Comparison of ENCODE assay signal across 14 cellular contexts in genomic region chr7:36372156-36372555, GRCh38. TPM values are rescaled to one million over a fixed set of nuclear protein-coding genes. Genes with fewer than 3 reads are reported as not detected.
DNase-seq lines count a peak whose midpoint lies in the region; ATAC-seq and TF ChIP-seq lines count a peak whose summit lies in the region.
"Had no signal": no experiment of that assay in that cellular context is flagged by ENCODE, and none has a peak within 500 bp of the region (broad histone marks: within the 10 kb centered on the region; RNA-seq: fewer than 3 reads in every experiment).

No MANE protein-coding gene starts in this region.

- dilution Hi-C loops in mammary epithelial cell (cut with HindIII; ENCODE audit: low sequenced_read_pairs) = no loop called here

- no peak overlapping the region for H3K4me3 ChIP-seq in mammary epithelial cell (replicated peaks in 1 of 3; ENCODE audit: insufficient read depth in 1 of 3, low read depth in 2 of 3, low read length in 3 of 3)
- no peak overlapping the region for H3K4me3 ChIP-seq in Panc1 (ENCODE audit: low read depth in 2 of 2, low read length in 2 of 2)
- no peak overlapping the region for H3K4me3 ChIP-seq in testis
- H3K4me3 ChIP-seq in SK-N-SH (ENCODE audit: low read depth in 2 of 2, low read length in 1 of 2) = no peak overlapping the region

- H3K36me3 ChIP-seq in mammary epithelial cell (ENCODE audit: insufficient read depth, low read length) = no peaks in the 10 kb centered on the region
- no peaks in the 10 kb centered on the region for H3K36me3 ChIP-seq in Panc1 (ENCODE audit: control insufficient read depth, insufficient read depth, low read length)
- H3K36me3 ChIP-seq in testis (ENCODE audit: low read depth, missing control alignments) = no peaks in the 10 kb centered on the region
- H3K36me3 ChIP-seq in SK-N-SH (replicated peaks in 1 of 2; ENCODE audit: control insufficient read depth in 1 of 2, insufficient read depth in 2 of 2, low read length in 1 of 2) = no peaks in the 10 kb centered on the region

- H3K27ac ChIP-seq in mammary epithelial cell (ENCODE audit: insufficient read depth, low read depth, low read length) = no peak overlapping the region
- peak overlapping the region; percentile 73 for H3K27ac ChIP-seq in Panc1 (ENCODE audit: low read length)
- peak overlapping the region; percentile 11 to 24 for H3K27ac ChIP-seq in testis
- H3K27ac ChIP-seq in SK-N-SH (ENCODE audit: low read depth in 2 of 2, low read length in 1 of 2) = no peak overlapping the region
- H3K27ac ChIP-seq: 22Rv1 had no signal

- no peak for TF ChIP-seq RAD21 in SK-N-SH (IDR thresholded peaks at IDR 0.05; ENCODE audit: low read length)

- H3K36me3 Mint-ChIP-seq in MCF 10A (ENCODE audit: insufficient read depth, unreplicated experiment) (no peaks in the 10 kb centered on the region), chondrocyte (ENCODE audit: low read depth) (no peaks in the 10 kb centered on the region)

- H3K4me1 Mint-ChIP-seq in MCF 10A (ENCODE audit: insufficient read depth, unreplicated experiment) = no peaks in the 10 kb centered on the region
- peaks cover 10% of the 10 kb centered on the region for H3K4me1 Mint-ChIP-seq in chondrocyte (ENCODE audit: low read depth)

- TF ChIP-seq CTCF in mammary epithelial cell (conservative IDR thresholded peaks at IDR 0.05 in 1 of 2, IDR thresholded peaks at IDR 0.05 in 1 of 2; ENCODE audit: extremely low read depth in 1 of 2, insufficient read depth in 1 of 2, low read depth in 1 of 2, low read length in 2 of 2) = no peak
- no peak for TF ChIP-seq CTCF in MCF 10A (IDR thresholded peaks at IDR 0.05; ENCODE audit: unreplicated experiment)
- no peak for TF ChIP-seq CTCF in Panc1 (IDR thresholded peaks at IDR 0.05)
- no peak for TF ChIP-seq CTCF in chondrocyte (IDR thresholded peaks at IDR 0.05)
- TF ChIP-seq CTCF in testis (IDR thresholded peaks at IDR 0.05) = no peak
- TF ChIP-seq CTCF in SK-N-SH (IDR thresholded peaks at IDR 0.05) = no peak

- WGBS in mammary epithelial cell (ENCODE audit: low coverage, missing lambda C conversion rate) = 10% methylated on average over 4 of the region's 4 CpGs
- 37 to 45% methylated on average over 4 of the region's 4 CpGs for whole genome bisulfite sequencing in testis, 2 donors
- WGBS in SK-N-SH (ENCODE audit: low lambda C conversion rate) = 54% methylated on average over 4 of the region's 4 CpGs

- no peak for DNase-seq in mammary epithelial cell
- no peak for DNase-seq in MCF 10A (ENCODE audit: unreplicated experiment)
- no peak for DNase-seq in Panc1 (ENCODE audit: low read depth, low spot score)
- DNase-seq in chondrocyte (ENCODE audit: low spot score) = no peak
- DNase-seq in testis = no peak
- DNase-seq in erythroblast (lab: John Stamatoyannopoulos, UW) = no peak
- DNase-seq in CD1c-positive myeloid dendritic cell (ENCODE audit: extremely low spot score) = no peak
- DNase-seq in SK-N-SH = no peak
- DNase-seq: C1 segment of cervical spinal cord, DMS53, GDM1, NCI-H1048, NCI-H345 had no signal

- no peaks in the 10 kb centered on the region for H3K9me2 ChIP-seq in SK-N-SH

- H3K4me3 Mint-ChIP-seq in MCF 10A (ENCODE audit: unreplicated experiment) = no peak overlapping the region
- no peak overlapping the region for H3K4me3 Mint-ChIP-seq in chondrocyte (ENCODE audit: unreplicated experiment)

- in situ Hi-C loops in mammary epithelial cell (cut with MboI; ENCODE audit: low sequenced_read_pairs in 2 of 2) = no loop called here
- in situ Hi-C loops in Panc1 (cut with HindIII; ENCODE audit: low pct_unique_long_range_greater_than_20kb, low sequenced_read_pairs) = no loop called here

- H3K27me3 ChIP-seq in mammary epithelial cell (ENCODE audit: insufficient read depth, low read length) = no peaks in the 10 kb centered on the region
- H3K27me3 ChIP-seq in Panc1 (ENCODE audit: control insufficient read depth, insufficient read depth, low read length) = no peaks in the 10 kb centered on the region
- H3K27me3 ChIP-seq in testis = no peaks in the 10 kb centered on the region
- H3K27me3 ChIP-seq in SK-N-SH (ENCODE audit: insufficient read depth) = no peaks in the 10 kb centered on the region

- H3F3A ChIP-seq in SK-N-SH (replicated peaks; ENCODE audit: insufficient read depth) = no peaks in the 10 kb centered on the region

- CTCF ChIA-PET in mammary epithelial cell (lab: Charles Lee; ENCODE audit: low non-redundant PET) (no interaction called here), MCF 10A (lab: Yijun Ruan, JAX) (interaction anchor here (0.7 kb wide), 1 partner anchor 14 kb away, joined by 4 read pairs; no protein-coding TSS in a partner anchor), Panc1 (lab: Charles Lee) (no interaction called here), SK-N-SH (lab: Yijun Ruan, JAX) (interaction anchor here (0.9 kb wide), 1 partner anchor 13 kb away, joined by 3 read pairs; no protein-coding TSS in a partner anchor)

- intact Hi-C loops in mammary epithelial cell (cut with micrococcal nuclease) = no loop called here
- intact Hi-C loops in MCF 10A (cut with micrococcal nuclease) = no loop called here
- intact Hi-C loops in Panc1 (cut with micrococcal nuclease; ENCODE audit: unreplicated experiment) = no loop called here
- intact Hi-C loops in testis (cut with DNase I; ENCODE audit: low total_unique reads) = no loop called here

- TF ChIP-seq POLR2A in testis (IDR thresholded peaks at IDR 0.05) = no peak
- TF ChIP-seq POLR2A in erythroblast (IDR thresholded peaks at IDR 0.05; ENCODE audit: low read length) = no peak

- no peak overlapping the region for H3K9ac ChIP-seq in mammary epithelial cell (ENCODE audit: insufficient read depth, low read length)
- no peak overlapping the region for H3K9ac ChIP-seq in SK-N-SH

- H3K79me2 ChIP-seq in mammary epithelial cell (ENCODE audit: insufficient read depth, low read length) (no peaks in the 10 kb centered on the region), SK-N-SH (ENCODE audit: insufficient read depth) (no peaks in the 10 kb centered on the region)

- H3K4me1 ChIP-seq in mammary epithelial cell (ENCODE audit: insufficient read depth, low read length) = peaks cover 8% of the 10 kb centered on the region
- H3K4me1 ChIP-seq in Panc1 (ENCODE audit: control insufficient read depth, insufficient read depth, low read length) = peaks cover 26% of the 10 kb centered on the region
- peaks cover 3% of the 10 kb centered on the region for H3K4me1 ChIP-seq in testis
- H3K4me1 ChIP-seq in SK-N-SH (ENCODE audit: control insufficient read depth in 1 of 2, insufficient read depth in 2 of 2, low read depth in 1 of 2, low read length in 1 of 2) = no peaks in the 10 kb centered on the region; a peak in 2 of 4 replicates

- BruUV-seq in mammary epithelial cell (replicated peaks; lab: Mats Ljungman, UMichigan) (no TSS peak), MCF 10A (replicated peaks; lab: Mats Ljungman, UMichigan) (no TSS peak), Panc1 (replicated peaks; lab: Mats Ljungman, UMichigan) (no TSS peak)

- H3K9me3 ChIP-seq in mammary epithelial cell (replicated peaks; ENCODE audit: insufficient read depth, low read length) = no peaks in the 10 kb centered on the region
- H3K9me3 ChIP-seq in Panc1 (ENCODE audit: control insufficient read depth, insufficient read depth, low read depth, low read length) = no peaks in the 10 kb centered on the region
- H3K9me3 ChIP-seq in testis = no peaks in the 10 kb centered on the region
- H3K9me3 ChIP-seq in SK-N-SH = no peaks in the 10 kb centered on the region

- no peak for TF ChIP-seq EP300 in SK-N-SH (IDR thresholded peaks at IDR 0.05; ENCODE audit: borderline replicate concordance in 1 of 2, low read depth in 1 of 2, low read length in 1 of 2)

- H3K4me2 ChIP-seq in mammary epithelial cell (ENCODE audit: insufficient read depth, low read depth, low read length) = peak overlapping the region; percentile 49
- no peak overlapping the region for H3K4me2 ChIP-seq in SK-N-SH

- no peaks in the 10 kb centered on the region for H3K9me3 Mint-ChIP-seq in MCF 10A (ENCODE audit: unreplicated experiment)
- H3K9me3 Mint-ChIP-seq in chondrocyte (ENCODE audit: low read depth) = no peaks in the 10 kb centered on the region

- H4K20me1 ChIP-seq in mammary epithelial cell (ENCODE audit: insufficient read depth, low read length) (no peaks in the 10 kb centered on the region), SK-N-SH (ENCODE audit: insufficient read depth) (no peaks in the 10 kb centered on the region)

- POLR2A ChIA-PET in MCF 10A (lab: Yijun Ruan, JAX) (interaction anchor here (0.7 kb wide), 4 partner anchors 15 to 68 kb away, joined by 3 to 7 read pairs (median 4); partner anchors contain the start of gene ANLN), Panc1 (lab: Charles Lee) (no interaction called here), SK-N-SH (lab: Yijun Ruan, JAX) (no interaction called here)

- ATAC-seq in Panc1 = no peak

- H2AFZ ChIP-seq in mammary epithelial cell (ENCODE audit: low read depth, low read length) (no peak overlapping the region), SK-N-SH (ENCODE audit: low read depth) (no peak overlapping the region; the same call in 1 of the 2 replicates)

- H3K27me3 Mint-ChIP-seq in MCF 10A (ENCODE audit: insufficient read depth, unreplicated experiment) (no peaks in the 10 kb centered on the region), chondrocyte (ENCODE audit: low read depth) (peaks cover 3% of the 10 kb centered on the region)

- H3K27ac Mint-ChIP-seq in MCF 10A (ENCODE audit: low read depth, unreplicated experiment) = no peak overlapping the region
- H3K27ac Mint-ChIP-seq in chondrocyte (ENCODE audit: unreplicated experiment) = peak overlapping the region; percentile 66

TF ChIP-seq in SK-N-SH, 30 proteins besides CTCF, POLR2A, EP300 and RAD21 (continues in another document):
- no peak for TF ChIP-seq GABPA (IDR thresholded peaks at IDR 0.05; ENCODE audit: low read depth)

RNA-seq across cellular contexts. Expression of gene ANLN, which starts 17.5 kb away (rescaled TPM):
- total RNA-seq in mammary epithelial cell = 100 to 1,000 TPM in 1 of 2 donors, 1 to 10 TPM in 1; 7.7 to 113 TPM
- polyA plus RNA-seq in mammary epithelial cell = 103 TPM
- polyA minus RNA-seq in mammary epithelial cell = 256 TPM
- 64.3 and 104 TPM in 2 replicates for total RNA-seq in MCF 10A (2022)
- 238 TPM for total RNA-seq in Panc1 (2021; ENCODE audit: unreplicated experiment)
- 51.0 TPM for polyA plus RNA-seq in Panc1 (2012; ENCODE audit: insufficient read length)
- 31.2 to 34.8 TPM (median 33.2 TPM) in 3 replicates for total RNA-seq in chondrocyte
- total RNA-seq in testis = 10 to 100 TPM; 17.3 to 35.5 TPM
- polyA plus RNA-seq in testis (ENCODE audit: insufficient read depth, low read depth, low replicate concordance) = 17.6 TPM
- 17.1 and 21.2 TPM in 2 replicates for polyA plus RNA-seq in SK-N-SH (2012; rRNA removed)
- polyA plus RNA-seq in SK-N-SH (2012; cell fraction: cytosol; rRNA removed) = 10.0 and 12.1 TPM in 2 replicates
- 62.9 and 95.4 TPM in 2 replicates for polyA plus RNA-seq in SK-N-SH (2012; cell fraction: nucleus; rRNA removed)

Comparison
In these comparisons a context has a peak if more than half of its experiments do, and no peak if none do; other contexts are left out.
1. CTCF ChIA-PET loops: an anchor here in MCF 10A (0.7 kb wide) and SK-N-SH (0.9 kb wide); none called in mammary epithelial cell and Panc1.
2. H3K27ac ChIP-seq: peak in Panc1 (single experiment) and testis (2 of 2); none in mammary epithelial cell (single experiment) and SK-N-SH (0 of 2).